8 cellular contexts compared by ENCODE assay signal in the genomic region with DNA sequence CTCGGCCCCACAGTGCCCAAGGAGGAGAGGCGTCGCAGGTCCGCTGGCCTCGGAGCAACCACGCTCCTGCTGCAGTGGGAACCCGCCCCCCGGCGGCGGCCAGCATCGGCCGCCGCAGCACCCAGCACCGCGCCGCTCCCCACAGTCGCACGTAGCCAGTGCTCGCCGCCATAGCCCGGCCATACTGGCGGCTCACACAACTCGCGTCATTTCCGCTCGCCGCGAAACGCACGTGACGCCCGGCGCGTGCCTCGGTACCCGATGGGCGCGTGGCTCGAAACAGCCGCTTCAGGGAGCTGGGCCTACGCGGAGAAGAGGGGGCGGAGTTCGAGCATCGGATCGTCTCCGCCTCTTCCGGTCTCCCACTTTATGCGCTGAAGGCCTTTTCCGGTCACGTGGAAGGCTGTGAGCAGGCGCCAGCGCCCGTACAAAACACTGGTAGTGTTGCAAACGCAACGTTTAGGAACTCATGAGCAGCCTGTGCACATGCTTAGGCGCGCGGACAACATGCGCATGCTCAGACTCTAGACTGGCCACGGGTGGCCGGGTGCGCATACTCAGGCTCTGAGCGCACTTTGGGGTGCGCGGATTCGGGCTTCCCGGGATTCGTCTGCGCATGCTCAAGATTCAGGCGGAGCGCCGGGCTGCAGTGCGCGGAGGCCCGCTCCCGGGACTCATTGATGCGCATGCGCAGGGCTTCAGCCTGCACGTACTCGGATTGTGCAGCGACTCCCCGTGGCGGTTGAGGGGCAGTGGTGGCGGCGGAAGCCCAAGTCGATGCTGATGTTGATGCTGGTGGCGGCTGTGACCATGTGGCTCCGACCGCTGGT. TPM values are rescaled to one million over a fixed set of nuclear protein-coding genes. Genes with fewer than 3 reads are reported as not detected.
DNase-seq lines count a peak whose midpoint lies in the region; ATAC-seq, FAIRE-seq and TF ChIP-seq lines count a peak whose summit lies in the region.

A gene with protein sequence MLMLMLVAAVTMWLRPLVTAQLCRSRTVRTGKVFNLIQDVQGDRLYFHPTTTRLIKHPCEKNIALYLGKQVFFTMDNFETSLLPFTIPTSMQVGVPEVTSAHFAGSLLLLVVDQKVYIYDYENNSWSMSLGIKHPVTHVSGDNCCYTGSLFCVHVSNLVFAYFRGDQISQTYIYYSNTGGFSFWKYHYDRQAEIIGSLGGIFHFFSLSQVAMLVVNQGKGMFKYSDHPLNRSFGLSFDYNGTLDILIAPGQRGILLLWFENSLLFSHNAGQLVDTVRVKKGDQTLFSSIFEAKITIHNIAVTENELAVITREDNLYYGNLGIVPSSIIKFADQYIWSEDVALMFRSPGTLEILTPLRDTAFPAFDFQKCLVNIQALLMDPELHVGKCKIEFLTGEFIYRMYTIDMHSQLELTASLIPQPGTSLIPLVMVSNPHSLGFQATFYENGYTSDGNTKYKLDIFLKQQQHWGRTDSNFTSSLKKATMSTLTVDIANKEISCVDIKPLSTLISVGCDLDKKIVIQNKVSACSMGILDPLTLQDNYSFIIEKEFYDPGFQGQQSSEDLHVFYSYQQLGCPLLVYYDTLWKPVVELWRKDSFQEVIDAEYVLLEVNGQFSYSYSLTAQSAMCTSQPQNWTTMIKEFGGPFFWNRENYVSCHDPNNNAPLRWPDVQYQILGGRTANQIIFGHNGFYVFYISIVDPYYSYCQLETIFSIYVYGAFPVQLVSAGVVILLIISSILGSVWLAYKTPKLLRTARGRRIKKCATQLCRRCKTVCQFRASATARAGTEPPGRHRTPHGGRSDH (plus strand): TSS at position 677 of the 830 bp plus-strand sequence. CDS start 101 bp downstream, at position 778.
A gene with protein sequence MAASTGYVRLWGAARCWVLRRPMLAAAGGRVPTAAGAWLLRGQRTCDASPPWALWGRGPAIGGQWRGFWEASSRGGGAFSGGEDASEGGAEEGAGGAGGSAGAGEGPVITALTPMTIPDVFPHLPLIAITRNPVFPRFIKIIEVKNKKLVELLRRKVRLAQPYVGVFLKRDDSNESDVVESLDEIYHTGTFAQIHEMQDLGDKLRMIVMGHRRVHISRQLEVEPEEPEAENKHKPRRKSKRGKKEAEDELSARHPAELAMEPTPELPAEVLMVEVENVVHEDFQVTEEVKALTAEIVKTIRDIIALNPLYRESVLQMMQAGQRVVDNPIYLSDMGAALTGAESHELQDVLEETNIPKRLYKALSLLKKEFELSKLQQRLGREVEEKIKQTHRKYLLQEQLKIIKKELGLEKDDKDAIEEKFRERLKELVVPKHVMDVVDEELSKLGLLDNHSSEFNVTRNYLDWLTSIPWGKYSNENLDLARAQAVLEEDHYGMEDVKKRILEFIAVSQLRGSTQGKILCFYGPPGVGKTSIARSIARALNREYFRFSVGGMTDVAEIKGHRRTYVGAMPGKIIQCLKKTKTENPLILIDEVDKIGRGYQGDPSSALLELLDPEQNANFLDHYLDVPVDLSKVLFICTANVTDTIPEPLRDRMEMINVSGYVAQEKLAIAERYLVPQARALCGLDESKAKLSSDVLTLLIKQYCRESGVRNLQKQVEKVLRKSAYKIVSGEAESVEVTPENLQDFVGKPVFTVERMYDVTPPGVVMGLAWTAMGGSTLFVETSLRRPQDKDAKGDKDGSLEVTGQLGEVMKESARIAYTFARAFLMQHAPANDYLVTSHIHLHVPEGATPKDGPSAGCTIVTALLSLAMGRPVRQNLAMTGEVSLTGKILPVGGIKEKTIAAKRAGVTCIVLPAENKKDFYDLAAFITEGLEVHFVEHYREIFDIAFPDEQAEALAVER (minus strand): TSS at position 186 of the 830 bp plus-strand sequence. CDS start 14 bp downstream, at position 172.

- peak; percentile 78 for TF ChIP-seq CTCF in D721Med (IDR thresholded peaks at IDR 0.05; ENCODE audit: insufficient read depth, missing control alignments)

- H3K27ac ChIP-seq in HUES48 (ENCODE audit: low read depth, low read length) (peak within 1 kb of the TSS; percentile 100), mesodermal cell (ENCODE audit: low read depth, low read length, severe bottlenecking) (peak within 1 kb of the TSS; percentile 98)

- H3K27me3 ChIP-seq in HUES48 (ENCODE audit: control insufficient read depth, insufficient read depth, low read length) (no peaks in the 10 kb centered on the region), NT2/D1 (ENCODE audit: insufficient read depth, insufficient read length) (no peaks in the 10 kb centered on the region)

- peak within 1 kb of the TSS; percentile 82 for H3K4me3 ChIP-seq in HUES48 (ENCODE audit: low read depth, low read length)
- H3K4me3 ChIP-seq in NT2/D1 (ENCODE audit: insufficient read length, low read depth) = peak within 1 kb of the TSS; percentile 98
- peak within 1 kb of the TSS; percentile 98 for H3K4me3 ChIP-seq in mesodermal cell (ENCODE audit: extremely low read depth, insufficient read depth, low read length, poor library complexity, severe bottlenecking)

- H3K9ac ChIP-seq in HUES48 (ENCODE audit: low read depth, low read length) (peak within 1 kb of the TSS; percentile 96), NT2/D1 (ENCODE audit: insufficient read length, low read depth) (peak within 1 kb of the TSS; percentile 99)

- DNase-seq in D721Med (ENCODE audit: insufficient read length, low spot score) (peak; percentile 97), NT2/D1 (ENCODE audit: low read depth, low spot score) (peak; percentile 98)
- DNase-seq in activated CD8-positive, alpha-beta memory T cell treated with anti-CD3 and anti-CD28 coated beads, Interleukin-2, amount 50 U/mL, for 4 hours = peak; percentile 98
- peak; percentile 95 for DNase-seq in stimulated activated CD8-positive, alpha-beta memory T cell treated with anti-CD3 and anti-CD28 coated beads, Interleukin-15, amount 100 ng/mL, for 4 hours (ENCODE audit: low read depth in 2 of 2)

- 0% methylated on average over 69 to 71 of the region's 90 CpGs for WGBS in mesodermal cell (ENCODE audit: insufficient coverage in 2 of 2), 2 experiments

- H3K36me3 ChIP-seq in HUES48 (ENCODE audit: control insufficient read depth, insufficient read depth, low read length) (peaks cover 15% of the 10 kb centered on the region), NT2/D1 (ENCODE audit: insufficient read depth, insufficient read length, low read length) (peaks cover 25% of the 10 kb centered on the region), mesodermal cell (ENCODE audit: control insufficient read depth, insufficient read depth, low read length) (peaks cover 16% of the 10 kb centered on the region)

- FAIRE-seq in D721Med (lab: Jason Lieb, UNC) (no peak), endometrium (lab: Jason Lieb, UNC) (peak; percentile 94)

- peak; percentile 79 for ATAC-seq in GM21390 (IDR thresholded peaks at IDR 0.05; ENCODE audit: unreplicated experiment)

- H3K9me3 ChIP-seq in HUES48 (ENCODE audit: control insufficient read depth, insufficient read depth, low read length) (no peaks in the 10 kb centered on the region), NT2/D1 (ENCODE audit: insufficient read depth, low read length) (no peaks in the 10 kb centered on the region), mesodermal cell (ENCODE audit: control insufficient read depth, low read length) (no peaks in the 10 kb centered on the region)

- H3K4me1 ChIP-seq in HUES48 (ENCODE audit: control insufficient read depth, insufficient read depth, low read length) = peaks cover 9% of the 10 kb centered on the region; the same call in 1 of the 2 replicates
- H3K4me1 ChIP-seq in NT2/D1 (ENCODE audit: insufficient read depth, insufficient read length) = peaks cover 5% of the 10 kb centered on the region
- peaks cover 12% of the 10 kb centered on the region for H3K4me1 ChIP-seq in mesodermal cell (ENCODE audit: control insufficient read depth, insufficient read depth, low read length, poor library complexity, severe bottlenecking)

RNA-seq across cellular contexts. Expression of the first gene that starts in this region (rescaled TPM):
- not detected for polyA plus RNA-seq in mesodermal cell (2013, experiment 1 of 2)
- not detected for polyA plus RNA-seq in mesodermal cell (2013, experiment 2 of 2)

RNA-seq across cellular contexts. Expression of the second gene that starts in this region (rescaled TPM):
- 57.1 TPM for polyA plus RNA-seq in mesodermal cell (2013, experiment 1 of 2)
- polyA plus RNA-seq in mesodermal cell (2013, experiment 2 of 2) = 50.6 TPM

Comparison
In these comparisons a context has a peak if more than half of its experiments do, and no peak if none do; other contexts are left out.
1. Peak in every context shown above with its lines: DNase-seq, ATAC-seq, H3K4me3 ChIP-seq and H3K27ac ChIP-seq.